5 cellular contexts compared by ENCODE assay signal in genomic region chr21:15454931-15455330, GRCh38.
DNase-seq lines count a peak whose midpoint lies in the region; ATAC-seq, FAIRE-seq and TF ChIP-seq lines count a peak whose summit lies in the region.
"Not testable (repeated sequence)": the region's sequence is repeated elsewhere in the genome, so short reads cannot be mapped to it uniquely, and the experiment has no call there.

No MANE protein-coding gene starts in this region.

- DNase-seq in K562 (ENCODE audit: extremely low read depth in 1 of 4, low spot score in 3 of 4); hepatocyte (ENCODE audit: low spot score); HepG2 (ENCODE audit: low spot score); transverse colon: not testable (repeated sequence)

- H3K27me3 ChIP-seq in K562 (ENCODE audit: control insufficient read depth in 2 of 2, insufficient read depth in 2 of 2, low read length in 2 of 2); hepatocyte; HepG2 (ENCODE audit: control insufficient read depth in 1 of 2, insufficient read depth in 2 of 2, low read length in 2 of 2); transverse colon: not testable (repeated sequence)

- TF ChIP-seq POLR2A in K562 (conservative IDR thresholded peaks at IDR 0.05); HepG2 (IDR thresholded peaks at IDR 0.05; ENCODE audit: insufficient read depth in 1 of 2, low read depth in 2 of 2, low read length in 2 of 2); transverse colon (IDR thresholded peaks at IDR 0.05): not testable (repeated sequence)

- not testable (repeated sequence) for TF ChIP-seq RAD21 in K562 (CRISPR knock-in tag; conservative IDR thresholded peaks at IDR 0.05 in 1 of 2, IDR thresholded peaks at IDR 0.05 in 1 of 2); HepG2 (CRISPR knock-in tag; IDR thresholded peaks at IDR 0.05)

- not testable (repeated sequence) for H2AFZ ChIP-seq in K562 (ENCODE audit: low read depth, low read length); hepatocyte; HepG2 (ENCODE audit: low read length)

- not testable (repeated sequence) for H3K9me1 ChIP-seq in K562 (ENCODE audit: control insufficient read depth, insufficient read depth, low read length)

- H3K4me3 ChIP-seq in K562; hepatocyte; HepG2 (replicated peaks in 1 of 3; ENCODE audit: insufficient read depth in 1 of 3, low read depth in 2 of 3, low read length in 3 of 3); transverse colon: not testable (repeated sequence)

- TF ChIP-seq CTCF in VCaP (conservative IDR thresholded peaks at IDR 0.05); K562 (IDR thresholded peaks at IDR 0.05 in 2 of 3, conservative IDR thresholded peaks at IDR 0.05 in 1 of 3; ENCODE audit: insufficient read depth in 2 of 3, low read depth in 1 of 3, low read length in 3 of 3); hepatocyte (IDR thresholded peaks at IDR 0.05; ENCODE audit: poor library complexity); HepG2 (CRISPR knock-in tag; IDR thresholded peaks at IDR 0.05); transverse colon (IDR thresholded peaks at IDR 0.05): not testable (repeated sequence)

- POLR2A ChIA-PET in K562 (lab: Yijun Ruan, JAX) = not testable (repeated sequence)
- POLR2A ChIA-PET in HepG2 (lab: Yijun Ruan, JAX) = interaction anchor here (1.5 to 1.8 kb wide), 2 partner anchors 10 to 13 kb away, joined by 7 to 10 read pairs; no protein-coding TSS in a partner anchor

- CTCF ChIA-PET in K562 (lab: Yijun Ruan, JAX; ENCODE audit: low intra/inter-chr PET ratio); HepG2 (lab: Yijun Ruan, JAX; ENCODE audit: low intra/inter-chr PET ratio, low total read pairs): not testable (repeated sequence)

- WGBS in K562 (ENCODE audit: insufficient coverage, low coverage, missing lambda C conversion rate) = 29% methylated on average over 2 of the region's 2 CpGs
- 81% methylated on average over 2 of the region's 2 CpGs for WGBS in hepatocyte (ENCODE audit: low lambda C conversion rate, missing lambda C conversion rate)
- WGBS in HepG2 (ENCODE audit: low lambda C conversion rate) = 98% methylated on average over 2 of the region's 2 CpGs
- 60 to 75% methylated on average over 2 of the region's 2 CpGs for WGBS in transverse colon (ENCODE audit: low coverage in 1 of 2), 2 donors

- H3K79me2 ChIP-seq in K562 (ENCODE audit: control insufficient read depth, insufficient read depth, low read length); hepatocyte; HepG2 (ENCODE audit: insufficient read depth, low read length): not testable (repeated sequence)

- H3K4me2 ChIP-seq in K562 (ENCODE audit: insufficient read depth, low read length); hepatocyte: not testable (repeated sequence)
- H3K4me2 ChIP-seq in HepG2 (ENCODE audit: low read depth, low read length) = peak overlapping the region; percentile 81; the same call in 1 of the 2 replicates

- not testable (repeated sequence) for H3K36me3 ChIP-seq in K562 (ENCODE audit: control insufficient read depth, insufficient read depth, low read length); hepatocyte (replicated peaks; ENCODE audit: insufficient read depth, low read depth); HepG2 (replicated peaks in 1 of 2; ENCODE audit: control insufficient read depth in 1 of 2, insufficient read depth in 2 of 2, low read length in 2 of 2); transverse colon

- TF ChIP-seq EP300 in K562 (IDR thresholded peaks at IDR 0.05; ENCODE audit: low read length); HepG2 (IDR thresholded peaks at IDR 0.05; ENCODE audit: low read depth in 2 of 2, low read length in 2 of 2); HepG2 (CRISPR knock-in tag; IDR thresholded peaks at IDR 0.05; ENCODE audit: borderline replicate concordance); transverse colon (IDR thresholded peaks at IDR 0.05; ENCODE audit: low read depth): not testable (repeated sequence)

- in situ Hi-C loops in K562 (cut with MboI); HepG2 (cut with HindIII; ENCODE audit: extremely low pct_ligation_motif_present, low pct_unique_long_range_greater_than_20kb): not testable (repeated sequence)
- in situ Hi-C loops in transverse colon (cut with MboI; ENCODE audit: low pct_ligation_motif_present in 1 of 4, low pct_unique_long_range_greater_than_20kb in 1 of 4, low sequenced_read_pairs in 3 of 4) = loop anchor here in 1 of 4 donors (25.0 kb wide), 1 partner anchor 168 kb away; no protein-coding TSS in a partner anchor

- ATAC-seq in K562, HepG2: not testable (repeated sequence)

- H3K9me2 ChIP-seq in hepatocyte (replicated peaks; ENCODE audit: insufficient read depth) = not testable (repeated sequence)

- FAIRE-seq in K562 (lab: Jason Lieb, UNC); HepG2 (lab: Jason Lieb, UNC): not testable (repeated sequence)

- not testable (repeated sequence) for H4K20me1 ChIP-seq in K562 (replicated peaks; ENCODE audit: control insufficient read depth, insufficient read depth, low read length); hepatocyte (ENCODE audit: insufficient read depth, poor library complexity, severe bottlenecking); HepG2 (ENCODE audit: insufficient read depth, low read length)

- not testable (repeated sequence) for BruUV-seq in K562 (replicated peaks; lab: Mats Ljungman, UMichigan); HepG2 (replicated peaks; lab: Mats Ljungman, UMichigan)

- intact Hi-C loops in K562 (cut with micrococcal nuclease); HepG2 (cut with micrococcal nuclease; ENCODE audit: unreplicated experiment); transverse colon (cut with DNase I; ENCODE audit: low total_unique reads): not testable (repeated sequence)

- H3K9ac ChIP-seq in K562 (ENCODE audit: insufficient read depth in 1 of 2, low read depth in 2 of 2, low read length in 2 of 2) = not testable (repeated sequence)
- peak overlapping the region; percentile 75; the same call in 1 of the 2 replicates for H3K9ac ChIP-seq in HepG2 (ENCODE audit: insufficient read depth, low read depth, low read length)

- not testable (repeated sequence) for H3K9me3 ChIP-seq in K562 (replicated peaks; ENCODE audit: control insufficient read depth, insufficient read depth, low read depth, low read length); hepatocyte (ENCODE audit: low read depth); HepG2 (ENCODE audit: low read length); transverse colon

- H3K27ac ChIP-seq in VCaP (peak overlapping the region; percentile 48), hepatocyte (peak overlapping the region; percentile 69), HepG2 (ENCODE audit: extremely low read length, insufficient read depth, low read length) (peak overlapping the region; percentile 90), transverse colon (peak overlapping the region in 3 of 4 donors; percentile 52 to 74 (median 72))
- not testable (repeated sequence) for H3K27ac ChIP-seq in K562 (ENCODE audit: extremely low read depth, low read depth, low read length)

- H3K4me1 ChIP-seq in K562 (replicated peaks in 1 of 2; ENCODE audit: control insufficient read depth in 2 of 2, insufficient read depth in 2 of 2, low read length in 2 of 2); hepatocyte (ENCODE audit: insufficient read depth): not testable (repeated sequence)
- peaks cover 43% of the 10 kb centered on the region for H3K4me1 ChIP-seq in HepG2 (ENCODE audit: insufficient read depth, low read length)
- H3K4me1 ChIP-seq in transverse colon = peaks cover 0 to 33% (median 1%) of the 10 kb centered on the region in 4 donors

TF ChIP-seq in K562, 482 proteins besides CTCF, POLR2A, EP300 and RAD21:
- TF ChIP-seq CEBPG (CRISPR knock-in tag; IDR thresholded peaks at IDR 0.05) = not testable (repeated sequence)
- peak in 1 of 2 experiments; percentile 74; a peak in 2 of 4 replicates for TF ChIP-seq CEBPG (tag; conservative IDR thresholded peaks at IDR 0.05 in 1 of 2, IDR thresholded peaks at IDR 0.05 in 1 of 2)
- 0 out of 2 replicates have a peak, but pooled peaks have one; percentile 15 for TF ChIP-seq CEBPB (tag; IDR thresholded peaks at IDR 0.05)
